In the genomic region with DNA sequence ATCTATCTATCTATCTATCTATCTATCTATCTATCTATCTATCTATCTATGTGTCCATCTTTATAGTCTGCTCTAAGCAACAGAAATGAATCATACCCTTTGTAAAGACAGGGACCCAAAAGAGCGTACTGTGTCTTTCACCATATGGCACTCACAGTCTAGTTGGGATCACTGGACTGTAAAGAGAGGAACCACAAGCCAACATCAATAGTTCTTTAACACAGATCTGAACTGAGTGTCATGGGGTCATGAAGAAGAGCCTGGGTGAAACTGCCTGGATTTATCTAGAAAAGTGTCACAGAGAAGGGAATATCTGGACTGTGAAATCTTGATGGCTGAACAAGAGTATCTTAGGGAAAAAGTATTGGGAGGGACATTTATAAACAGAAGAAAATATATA, we compare ENCODE assay signal across 22 cellular contexts.
DNase-seq lines count a peak whose midpoint lies in the region; ATAC-seq and TF ChIP-seq lines count a peak whose summit lies in the region.
"Had no signal": no experiment of that assay in that cellular context is flagged by ENCODE, and none has a peak within 500 bp of the region (broad histone marks: within the 10 kb centered on the region; RNA-seq: fewer than 3 reads in every experiment).

No MANE protein-coding gene starts in this region.

- POLR2A ChIA-PET in PC-3 (lab: Charles Lee; ENCODE audit: unreplicated experiment) = interaction anchor here (0.6 kb wide), 1 partner anchor 607 kb away, joined by 4 read pairs; no protein-coding TSS in a partner anchor
- POLR2A ChIA-PET in A673 (lab: Charles Lee; ENCODE audit: low non-redundant PET) = no interaction called here
- POLR2A ChIA-PET in CD4-positive, alpha-beta memory T cell (lab: Charles Lee; ENCODE audit: partially characterized antibody) = no interaction called here

- H3K4me3 ChIP-seq in PC-3 (ENCODE audit: low read length) (no peak overlapping the region), A673 (ENCODE audit: low read depth, low read length, poor library complexity, severe bottlenecking) (no peak overlapping the region)
- no peak overlapping the region for H3K4me3 ChIP-seq in CD4-positive, alpha-beta memory T cell (ENCODE audit: low read length in 2 of 2)
- H3K4me3 ChIP-seq: BLaER1 treated with 17β-estradiol and CSF1 and Interleukin-3, amounts not matched to agents 10 nM and 100 nM; GM23338 had no signal

- no peaks in the 10 kb centered on the region for H3K27me3 Mint-ChIP-seq in HFFc6 (ENCODE audit: insufficient read depth)
- H3K27me3 Mint-ChIP-seq in CD4-positive, alpha-beta memory T cell = no peaks in the 10 kb centered on the region
- H3K27me3 Mint-ChIP-seq: CD4-positive, alpha-beta T cell had no signal

- peaks cover 63% of the 10 kb centered on the region for H3K4me1 Mint-ChIP-seq in HFFc6 (ENCODE audit: low read depth)
- no peaks in the 10 kb centered on the region for H3K4me1 Mint-ChIP-seq in CD4-positive, alpha-beta memory T cell

- H3K36me3 ChIP-seq in PC-3 (ENCODE audit: low read depth, low read length) = no peaks in the 10 kb centered on the region
- H3K36me3 ChIP-seq in A673 (ENCODE audit: insufficient read depth, low read length, poor library complexity, severe bottlenecking) = no peaks in the 10 kb centered on the region
- H3K36me3 ChIP-seq in CD4-positive, alpha-beta memory T cell (ENCODE audit: insufficient read depth, low read length) = no peaks in the 10 kb centered on the region
- H3K36me3 ChIP-seq: BLaER1 treated with 17β-estradiol and CSF1 and Interleukin-3, amounts not matched to agents 10 nM and 100 nM had no signal

- no peaks in the 10 kb centered on the region for H3F3A ChIP-seq in PC-3 (ENCODE audit: low read length, unreplicated experiment)

- H3K4me2 ChIP-seq in PC-3 (ENCODE audit: low read length) = no peak overlapping the region
- H3K4me2 ChIP-seq: GM23338 had no signal

- in situ Hi-C loops in Caki2 (cut with HindIII; ENCODE audit: low pct_unique_long_range_greater_than_20kb, low sequenced_read_pairs) = no loop called here

- H3K27ac ChIP-seq in PC-3 (ENCODE audit: low read length) (no peak overlapping the region), A673 (ENCODE audit: low read depth, low read length, poor library complexity, severe bottlenecking) (no peak overlapping the region)
- H3K27ac ChIP-seq in CD4-positive, alpha-beta memory T cell (ENCODE audit: low read depth, low read length) = no peak overlapping the region
- H3K27ac ChIP-seq: BLaER1 treated with 17β-estradiol and CSF1 and Interleukin-3, amounts not matched to agents 10 nM and 100 nM had no signal

- H3K9me2 ChIP-seq in PC-3 (replicated peaks; ENCODE audit: low read length) = no peaks in the 10 kb centered on the region

- H3K27me3 ChIP-seq in PC-3 (ENCODE audit: low read length) (no peaks in the 10 kb centered on the region), A673 (replicated peaks; ENCODE audit: insufficient read depth, low read depth, low read length, poor library complexity) (no peaks in the 10 kb centered on the region)
- no peaks in the 10 kb centered on the region for H3K27me3 ChIP-seq in CD4-positive, alpha-beta memory T cell (ENCODE audit: insufficient read depth, low read length)
- H3K27me3 ChIP-seq: BLaER1 treated with 17β-estradiol and CSF1 and Interleukin-3, amounts not matched to agents 10 nM and 100 nM had no signal

- no peaks in the 10 kb centered on the region for H4K20me1 ChIP-seq in PC-3 (ENCODE audit: low read length)
- H4K20me1 ChIP-seq: BLaER1 treated with 17β-estradiol and CSF1 and Interleukin-3, amounts not matched to agents 10 nM and 100 nM had no signal

- intact Hi-C loops in PC-3 (cut with micrococcal nuclease) (no loop called here), A673 (cut with micrococcal nuclease; ENCODE audit: unreplicated experiment) (no loop called here)
- intact Hi-C loops in CD4-positive, alpha-beta memory T cell (cut with micrococcal nuclease) = no loop called here

- DNase-seq in Caki2 (ENCODE audit: low read depth) = peak; percentile 3
- DNase-seq in HFFc6 = no peak
- DNase-seq in NCI-H2171 (lab: John Stamatoyannopoulos, UW) = peak; percentile 47
- DNase-seq in SK-N-DZ (ENCODE audit: low spot score) = peak; percentile 53
- no peak for DNase-seq in PC-3
- DNase-seq in A673 (ENCODE audit: low spot score) = no peak
- DNase-seq in CD4-positive, alpha-beta memory T cell = no peak
- DNase-seq: AML-193; CD4-positive, alpha-beta T cell; COR-L47; DMS79 treated with DMSO at 0.1 percent for 48 hours; HCEC 1CT; NCI-H1048; NCI-H1436 treated with DMSO at 0.1 percent for 48 hours; NCI-H2081 treated with DMSO at 0.1 percent for 48 hours; NCI-H526; SIG-M5; T-helper 2 cell had no signal

- H3K27ac Mint-ChIP-seq in HFFc6 = peak overlapping the region; percentile 10; the same call in 1 of the 2 replicates
- no peak overlapping the region for H3K27ac Mint-ChIP-seq in CD4-positive, alpha-beta memory T cell
- H3K27ac Mint-ChIP-seq: CD4-positive, alpha-beta T cell; GM23338 had no signal

- no peaks in the 10 kb centered on the region for H3K36me3 Mint-ChIP-seq in HFFc6 (ENCODE audit: low read depth)
- no peaks in the 10 kb centered on the region for H3K36me3 Mint-ChIP-seq in CD4-positive, alpha-beta memory T cell

- H3K4me1 ChIP-seq in PC-3 (ENCODE audit: insufficient read depth, low read length) (peaks cover 10% of the 10 kb centered on the region; the same call in 1 of the 2 replicates), A673 (ENCODE audit: insufficient read depth, low read length, poor library complexity, severe bottlenecking) (no peaks in the 10 kb centered on the region)
- H3K4me1 ChIP-seq in CD4-positive, alpha-beta memory T cell (ENCODE audit: insufficient read depth, low read length) = no peaks in the 10 kb centered on the region

- H3K9me3 Mint-ChIP-seq in HFFc6 = no peaks in the 10 kb centered on the region
- peaks cover 0 to 10% (median 1%) of the 10 kb centered on the region in 8 donors for H3K9me3 Mint-ChIP-seq in CD4-positive, alpha-beta memory T cell
- H3K9me3 Mint-ChIP-seq: CD4-positive, alpha-beta T cell; GM23338 had no signal

- no peaks in the 10 kb centered on the region for H3K79me2 ChIP-seq in PC-3 (ENCODE audit: low read length)

- BruUV-seq in PC-3 (replicated peaks; lab: Mats Ljungman, UMichigan) (no TSS peak), A673 (replicated peaks; lab: Mats Ljungman, UMichigan) (no TSS peak)

- H3K4me3 Mint-ChIP-seq in HFFc6 = no peak overlapping the region
- H3K4me3 Mint-ChIP-seq in CD4-positive, alpha-beta memory T cell = no peak overlapping the region
- H3K4me3 Mint-ChIP-seq: CD4-positive, alpha-beta T cell; GM23338 had no signal

- no peak for TF ChIP-seq CTCF in HFFc6 (IDR thresholded peaks at IDR 0.05)
- TF ChIP-seq CTCF in PC-3 (conservative IDR thresholded peaks at IDR 0.05; ENCODE audit: low read depth, low read length) = no peak
- TF ChIP-seq CTCF in A673 (conservative IDR thresholded peaks at IDR 0.05; ENCODE audit: low read depth, low read length) = no peak

- H3K9me3 ChIP-seq in PC-3 (ENCODE audit: low read length) (no peaks in the 10 kb centered on the region), A673 (ENCODE audit: low read depth, low read length, poor library complexity, severe bottlenecking) (no peaks in the 10 kb centered on the region)
- H3K9me3 ChIP-seq in CD4-positive, alpha-beta memory T cell (ENCODE audit: control insufficient read depth in 1 of 2, low read length in 2 of 2) = no peaks in the 10 kb centered on the region
- H3K9me3 ChIP-seq: BLaER1 treated with 17β-estradiol and CSF1 and Interleukin-3, amounts not matched to agents 10 nM and 100 nM had no signal

- H2AFZ ChIP-seq in PC-3 (ENCODE audit: low read length) = no peak overlapping the region
- H2AFZ ChIP-seq: GM23338 had no signal

- no peak for ATAC-seq in PC-3
- no peak for ATAC-seq in HG02610 (IDR thresholded peaks at IDR 0.05; ENCODE audit: unreplicated experiment)
- ATAC-seq: GM23338, Panc1 had no signal

- CTCF ChIA-PET in PC-3 (lab: Charles Lee) = interaction anchor here (0.6 kb wide), 1 partner anchor 1688 kb away, joined by 4 read pairs; no protein-coding TSS in a partner anchor
- CTCF ChIA-PET in A673 (lab: Charles Lee) = no interaction called here
- CTCF ChIA-PET in CD4-positive, alpha-beta memory T cell (lab: Charles Lee; ENCODE audit: partially characterized antibody) = no interaction called here

- no peak overlapping the region for H3K9ac ChIP-seq in PC-3 (ENCODE audit: low read length)
- H3K9ac ChIP-seq: BLaER1 treated with 17β-estradiol and CSF1 and Interleukin-3, amounts not matched to agents 10 nM and 100 nM had no signal

Comparison
In these comparisons a context has a peak if more than half of its experiments do, and no peak if none do; other contexts are left out.
1. DNase-seq: peak in Caki2 (single experiment), NCI-H2171 (single experiment) and SK-N-DZ (single experiment); none in HFFc6 (single experiment), PC-3 (single experiment), A673 (single experiment) and CD4-positive, alpha-beta memory T cell (0 of 5).